ENCODE assay signal across 1 cellular context in genomic region chr16:11669380-11670146, GRCh38.
TF ChIP-seq lines count a peak whose summit lies in the region.

No MANE protein-coding gene starts in this region.

TF ChIP-seq in HepG2, 621 proteins besides CTCF, POLR2A, EP300 and RAD21 (continued from another document and continues in another):
- TF ChIP-seq ZBTB4 (CRISPR knock-in tag; IDR thresholded peaks at IDR 0.05; ENCODE audit: borderline replicate concordance) (peak; percentile 66; the same call in 1 of the 2 replicates), HIC2 (CRISPR knock-in tag; IDR thresholded peaks at IDR 0.05; ENCODE audit: low read depth) (0 out of 2 replicates have a peak, but pooled peaks have one; percentile 19), ZNF724P (CRISPR knock-in tag; IDR thresholded peaks at IDR 0.05; ENCODE audit: borderline replicate concordance) (0 out of 2 replicates have a peak, but pooled peaks have one; percentile 20), ZKSCAN8 (CRISPR knock-in tag; IDR thresholded peaks at IDR 0.05; ENCODE audit: borderline replicate concordance) (no peak), AHDC1 (CRISPR knock-in tag; IDR thresholded peaks at IDR 0.05; ENCODE audit: borderline replicate concordance) (0 out of 2 replicates have a peak, but pooled peaks have one; percentile 19), ZNF260 (CRISPR knock-in tag; IDR thresholded peaks at IDR 0.05; ENCODE audit: borderline replicate concordance, low read depth) (no peak), TFDP2 (CRISPR knock-in tag; IDR thresholded peaks at IDR 0.05) (no peak), ZBTB42 (CRISPR knock-in tag; IDR thresholded peaks at IDR 0.05) (no peak), ZNF768 (CRISPR knock-in tag; IDR thresholded peaks at IDR 0.05) (peak; percentile 98), LCORL (IDR thresholded peaks at IDR 0.05) (no peak), LCORL (CRISPR knock-in tag; IDR thresholded peaks at IDR 0.05) (0 out of 2 replicates have a peak, but pooled peaks have one; percentile 5), CHD2 (IDR thresholded peaks at IDR 0.05; ENCODE audit: low read depth, low read length) (no peak), NFIC (IDR thresholded peaks at IDR 0.05; ENCODE audit: low read length) (no peak), HES4 (CRISPR knock-in tag; IDR thresholded peaks at IDR 0.05; ENCODE audit: borderline replicate concordance) (0 out of 2 replicates have a peak, but pooled peaks have one; percentile 8), KLF13 (CRISPR knock-in tag; IDR thresholded peaks at IDR 0.05) (no peak), UBTF (CRISPR knock-in tag; IDR thresholded peaks at IDR 0.05) (peak; percentile 53; the same call in 1 of the 2 replicates), DBP (CRISPR knock-in tag; IDR thresholded peaks at IDR 0.05; ENCODE audit: not compliant biosample characterization) (no peak), SRSF1 (optimal IDR thresholded peaks at IDR 0.05; ENCODE audit: low read depth, low read length) (peak; percentile 50), SMARCC2 (IDR thresholded peaks at IDR 0.05) (no peak), ZNF512 (CRISPR knock-in tag; IDR thresholded peaks at IDR 0.05) (no peak), MLX (CRISPR knock-in tag; IDR thresholded peaks at IDR 0.05) (no peak), ZZZ3 (CRISPR knock-in tag; IDR thresholded peaks at IDR 0.05; ENCODE audit: borderline replicate concordance) (no peak), ZNF720 (CRISPR knock-in tag; IDR thresholded peaks at IDR 0.05) (no peak), ZNF563 (CRISPR knock-in tag; IDR thresholded peaks at IDR 0.05) (no peak), ZMYM2 (CRISPR knock-in tag; IDR thresholded peaks at IDR 0.05) (0 out of 2 replicates have a peak, but pooled peaks have one; percentile 39), GABPA (IDR thresholded peaks at IDR 0.05; ENCODE audit: low read depth, low read length) (0 out of 2 replicates have a peak, but pooled peaks have one; percentile 14), GABPA (CRISPR knock-in tag; IDR thresholded peaks at IDR 0.05; ENCODE audit: low read depth) (no peak), WIZ (CRISPR knock-in tag; IDR thresholded peaks at IDR 0.05) (no peak), U2AF1 (optimal IDR thresholded peaks at IDR 0.05; ENCODE audit: low read depth, low read length) (peak; percentile 6), TCF7 (IDR thresholded peaks at IDR 0.05; ENCODE audit: low read depth) (no peak), ARID2 (CRISPR knock-in tag; IDR thresholded peaks at IDR 0.05; ENCODE audit: borderline replicate concordance) (no peak), PCBP1 (IDR thresholded peaks at IDR 0.05; ENCODE audit: borderline replicate concordance, low read depth, low read length) (0 out of 2 replicates have a peak, but pooled peaks have one; percentile 34), RCOR2 (CRISPR knock-in tag; IDR thresholded peaks at IDR 0.05) (0 out of 2 replicates have a peak, but pooled peaks have one; percentile 19), ZBTB14 (CRISPR knock-in tag; IDR thresholded peaks at IDR 0.05) (no peak), ARID3A (IDR thresholded peaks at IDR 0.05; ENCODE audit: low read depth, low read length) (no peak), KDM1A (CRISPR knock-in tag; IDR thresholded peaks at IDR 0.05) (peak; percentile 82), SNAPC5 (CRISPR knock-in tag; IDR thresholded peaks at IDR 0.05; ENCODE audit: borderline replicate concordance) (no peak), ZNF430 (CRISPR knock-in tag; IDR thresholded peaks at IDR 0.05) (no peak), ZNF547 (CRISPR knock-in tag; IDR thresholded peaks at IDR 0.05) (no peak)
